1 cellular context compared by ENCODE assay signal in the genomic region with DNA sequence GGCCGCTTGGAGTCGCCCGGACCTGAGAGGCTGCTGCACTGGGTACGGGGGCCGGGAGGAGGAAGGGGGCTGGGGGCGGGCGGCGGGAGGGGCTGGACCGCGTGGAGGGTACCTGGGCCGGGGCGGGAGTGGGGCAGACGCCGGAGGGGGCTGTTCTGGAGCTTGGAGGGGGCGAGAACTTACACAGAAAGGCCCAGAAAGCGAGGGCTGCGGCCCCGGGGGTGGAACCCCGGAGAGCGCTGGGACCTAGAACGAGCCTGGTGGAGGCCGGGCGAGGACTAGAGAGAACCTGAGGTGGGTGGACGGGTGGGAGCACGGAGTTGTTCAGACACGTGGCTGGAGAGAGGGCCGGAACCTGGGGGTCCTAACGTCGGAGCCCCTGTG.
TF ChIP-seq lines count a peak whose summit lies in the region.

No MANE protein-coding gene starts in this region.

TF ChIP-seq in GM12878, 131 proteins besides CTCF, POLR2A, EP300 and RAD21:
- TF ChIP-seq NBN (IDR thresholded peaks at IDR 0.05) (peak; percentile 7; the same call in 1 of the 2 replicates), PAX5 (IDR thresholded peaks at IDR 0.05; ENCODE audit: borderline replicate concordance, low read depth, low read length) (no peak), CHD1 (IDR thresholded peaks at IDR 0.05; ENCODE audit: low read depth, low read length) (0 out of 2 replicates have a peak, but pooled peaks have one; percentile 45), NRF1 (conservative IDR thresholded peaks at IDR 0.05; ENCODE audit: low read depth, low read length) (no peak)
